Comparison of ENCODE assay signal across 8 cellular contexts in genomic region chr9:13568446-13568845, GRCh38.
DNase-seq lines count a peak whose midpoint lies in the region; ATAC-seq, FAIRE-seq and TF ChIP-seq lines count a peak whose summit lies in the region.

No MANE protein-coding gene starts in this region.

- H3K9me3 ChIP-seq in DND-41 (ENCODE audit: insufficient read depth, low read length, severe bottlenecking) (no peaks in the 10 kb centered on the region), pancreas (no peaks in the 10 kb centered on the region)

- TF ChIP-seq CTCF in DND-41 (IDR thresholded peaks at IDR 0.05; ENCODE audit: borderline replicate concordance, extremely low read depth, low read length, poor library complexity, severe bottlenecking): no peak
- no peak for TF ChIP-seq CTCF in pancreas (IDR thresholded peaks at IDR 0.05)

- no peaks in the 10 kb centered on the region for H3K27me3 ChIP-seq in DND-41 (ENCODE audit: insufficient read depth, low read length, poor library complexity)
- no peaks in the 10 kb centered on the region for H3K27me3 ChIP-seq in pancreas

- intact Hi-C loops in Right ventricle myocardium superior (cut with DNase I): no loop called here
- intact Hi-C loops in pancreas (cut with DNase I): no loop called here

- H3K27me3 Mint-ChIP-seq in T-helper 2 cell treated with Interferon-gamma antibody and Interleukin-4, amounts not matched to agents 5 μg/mL and 100 μg/mL, for 36 hours (ENCODE audit: low read depth): no peaks in the 10 kb centered on the region

- H3K9me3 Mint-ChIP-seq in T-helper 2 cell treated with Interferon-gamma antibody and Interleukin-4, amounts not matched to agents 5 μg/mL and 100 μg/mL, for 36 hours: no peaks in the 10 kb centered on the region

- no peak for FAIRE-seq in pancreas (lab: Jason Lieb, UNC)

- H3K36me3 ChIP-seq in DND-41 (ENCODE audit: insufficient read depth, low read length): no peaks in the 10 kb centered on the region
- no peaks in the 10 kb centered on the region for H3K36me3 ChIP-seq in pancreas

- H2AFZ ChIP-seq in DND-41 (ENCODE audit: low read depth, low read length): peak overlapping the region; percentile 62; the same call in 1 of the 2 replicates

- ATAC-seq in DND-41 (ENCODE audit: insufficient read depth, low read depth) (no peak), Right ventricle myocardium superior (ENCODE audit: poor library complexity) (peak; percentile 38), pancreas (peak in 3 of 4 donors; percentile 52 to 68 (median 66)), GM21619 (IDR thresholded peaks at IDR 0.05; ENCODE audit: unreplicated experiment) (no peak), GM21381 (IDR thresholded peaks at IDR 0.05; ENCODE audit: unreplicated experiment) (no peak)

- no peak overlapping the region for H3K27ac Mint-ChIP-seq in T-helper 2 cell treated with Interferon-gamma antibody and Interleukin-4, amounts not matched to agents 5 μg/mL and 100 μg/mL, for 36 hours

- H3K4me3 Mint-ChIP-seq in T-helper 2 cell treated with Interferon-gamma antibody and Interleukin-4, amounts not matched to agents 5 μg/mL and 100 μg/mL, for 36 hours: no peak overlapping the region

- H3K4me1 ChIP-seq in DND-41 (ENCODE audit: insufficient read depth, low read length) (peaks cover 13% of the 10 kb centered on the region), pancreas (no peaks in the 10 kb centered on the region)

- no peaks in the 10 kb centered on the region for H3K4me1 Mint-ChIP-seq in T-helper 2 cell treated with Interferon-gamma antibody and Interleukin-4, amounts not matched to agents 5 μg/mL and 100 μg/mL, for 36 hours (ENCODE audit: low read depth)

- peak overlapping the region; percentile 45 for H3K4me2 ChIP-seq in DND-41 (ENCODE audit: insufficient read depth, low read length)

- 10 to 41% methylated on average over 5 of the region's 5 CpGs for WGBS in pancreas, 2 donors

- DNase-seq in DND-41 (no peak), OCI-M1 (lab: John Stamatoyannopoulos, UW) (peak; percentile 98), Right ventricle myocardium superior (peak; percentile 44), pancreas (no peak), kidney glomerular epithelial cell (lab: John Stamatoyannopoulos, UW) (no peak)
- no peak for DNase-seq in T-helper 2 cell treated with Interferon-gamma antibody and Interleukin-4, amounts not matched to agents 5 μg/mL and 100 μg/mL, for 36 hours (ENCODE audit: low spot score)

- no peaks in the 10 kb centered on the region for H3K79me2 ChIP-seq in DND-41 (ENCODE audit: insufficient read depth, low read length)

- H3K4me3 ChIP-seq in DND-41 (ENCODE audit: low read depth in 1 of 2, low read length in 2 of 2): no peak overlapping the region
- H3K4me3 ChIP-seq in pancreas: peak overlapping the region in 2 of 4 donors; percentile 23 to 29

- H3K27ac ChIP-seq in DND-41 (ENCODE audit: low read length) (no peak overlapping the region; the same call in 1 of the 2 replicates), pancreas (peak overlapping the region in 1 of 4 donors; percentile 43)

- no peaks in the 10 kb centered on the region for H4K20me1 ChIP-seq in DND-41 (ENCODE audit: insufficient read depth, low read length)

- no peak overlapping the region for H3K9ac ChIP-seq in DND-41 (ENCODE audit: low read depth, low read length)

- no peaks in the 10 kb centered on the region for H3K36me3 Mint-ChIP-seq in T-helper 2 cell treated with Interferon-gamma antibody and Interleukin-4, amounts not matched to agents 5 μg/mL and 100 μg/mL, for 36 hours (ENCODE audit: low read depth)

Comparison
In these comparisons a context has a peak if more than half of its experiments do, and no peak if none do; other contexts are left out.
1. ATAC-seq: peak in Right ventricle myocardium superior (single experiment) and pancreas (3 of 4); none in DND-41 (single experiment), GM21619 (single experiment) and GM21381 (single experiment).
2. DNase-seq: peak in OCI-M1 (single experiment) and Right ventricle myocardium superior (single experiment); none in DND-41 (single experiment), pancreas (0 of 6), T-helper 2 cell treated with Interferon-gamma antibody and Interleukin-4, amounts not matched to agents 5 μg/mL and 100 μg/mL, for 36 hours (single experiment) and kidney glomerular epithelial cell (single experiment).